9 cellular contexts compared by ENCODE assay signal in the genomic region with DNA sequence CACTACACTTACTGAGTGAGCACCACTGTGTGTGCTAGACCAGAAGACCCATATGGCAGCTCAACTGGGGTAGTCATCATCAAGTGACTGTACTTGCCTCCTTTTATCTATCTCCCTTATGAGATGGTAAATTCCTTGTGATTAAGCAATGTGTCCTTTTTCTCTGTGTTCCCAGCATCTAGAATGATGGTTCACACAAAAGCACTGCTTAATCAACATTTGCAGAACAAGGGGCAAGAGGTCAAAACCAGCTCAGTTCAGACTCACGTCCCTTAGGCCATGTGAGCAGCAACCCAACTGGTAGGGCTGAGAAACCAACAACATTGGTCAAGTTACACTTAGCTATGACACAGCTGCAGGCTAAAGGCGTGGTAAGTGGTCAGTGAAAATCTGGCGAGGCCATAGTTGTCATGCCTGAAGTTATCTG. TPM values are rescaled to one million over a fixed set of nuclear protein-coding genes. Genes with fewer than 3 reads are reported as not detected.
DNase-seq lines count a peak whose midpoint lies in the region; ATAC-seq and TF ChIP-seq lines count a peak whose summit lies in the region.
"Had no signal": no experiment of that assay in that cellular context is flagged by ENCODE, and none has a peak within 500 bp of the region (broad histone marks: within the 10 kb centered on the region; RNA-seq: fewer than 3 reads in every experiment).

No MANE protein-coding gene starts in this region.

- H3K27ac Mint-ChIP-seq in activated CD8-positive, alpha-beta T cell treated with anti-CD3 and anti-CD28 coated beads, Interleukin-2, amount 10 ng/mL, durations not matched to agents 7 days and 5 days: no peak overlapping the region

- H3K9me3 ChIP-seq in PC-9 (ENCODE audit: insufficient read depth, low read depth) (no peaks in the 10 kb centered on the region), osteoblast (ENCODE audit: low read depth, low read length) (no peaks in the 10 kb centered on the region)

- peaks cover 25% of the 10 kb centered on the region for H3F3A ChIP-seq in PC-9 (ENCODE audit: insufficient read depth, low read depth)

- H3K9me3 Mint-ChIP-seq in activated CD8-positive, alpha-beta T cell treated with anti-CD3 and anti-CD28 coated beads, Interleukin-2, amount 10 ng/mL, durations not matched to agents 7 days and 5 days (ENCODE audit: insufficient read depth): no peaks in the 10 kb centered on the region

- H3K27me3 Mint-ChIP-seq in activated CD8-positive, alpha-beta T cell treated with anti-CD3 and anti-CD28 coated beads, Interleukin-2, amount 10 ng/mL, durations not matched to agents 7 days and 5 days (ENCODE audit: low read depth): peaks cover 2% of the 10 kb centered on the region

- H3K36me3 ChIP-seq in PC-9 (ENCODE audit: low read depth) (no peaks in the 10 kb centered on the region), osteoblast (ENCODE audit: insufficient read depth, low read length) (peaks cover 60% of the 10 kb centered on the region)

- no peak overlapping the region for H3K4me3 Mint-ChIP-seq in activated CD8-positive, alpha-beta T cell treated with anti-CD3 and anti-CD28 coated beads, Interleukin-2, amount 10 ng/mL, durations not matched to agents 7 days and 5 days

- H3K4me3 ChIP-seq in PC-9: no peak overlapping the region
- H3K4me3 ChIP-seq in osteoblast (ENCODE audit: insufficient read depth, low read length): no peak overlapping the region

- POLR2A ChIA-PET in PC-9 (lab: Charles Lee; ENCODE audit: unreplicated experiment): interaction anchor here (0.5 to 0.7 kb wide), 5 partner anchors 9 to 214 kb away, joined by 3 to 8 read pairs (median 3); no protein-coding TSS in a partner anchor
- POLR2A ChIA-PET in activated CD8-positive, alpha-beta T cell treated with anti-CD3 and anti-CD28 coated beads, Interleukin-2, amount 10 ng/mL, durations not matched to agents 7 days and 5 days (lab: Charles Lee): no interaction called here

- no peak for TF ChIP-seq CTCF in PC-9 (conservative IDR thresholded peaks at IDR 0.05)
- no peak for TF ChIP-seq CTCF in osteoblast (IDR thresholded peaks at IDR 0.05; ENCODE audit: extremely low read depth, low read depth, low read length)

- peak overlapping the region; percentile 65 for H3K27ac ChIP-seq in PC-9
- peak overlapping the region; percentile 96 for H3K27ac ChIP-seq in osteoblast (ENCODE audit: low read depth, low read length)
- H3K27ac ChIP-seq: HL-60 had no signal

- H3K27me3 ChIP-seq in PC-9 (ENCODE audit: insufficient read depth, low read depth) (no peaks in the 10 kb centered on the region), osteoblast (ENCODE audit: insufficient read depth, low read length) (no peaks in the 10 kb centered on the region)

- H3K4me2 ChIP-seq in PC-9 (peak overlapping the region; percentile 52), osteoblast (ENCODE audit: insufficient read depth, low read length) (peak overlapping the region; percentile 24)

- peaks cover 70% of the 10 kb centered on the region for H3K79me2 ChIP-seq in PC-9 (ENCODE audit: low read depth)
- H3K79me2 ChIP-seq in osteoblast (ENCODE audit: insufficient read depth, low read length): peaks cover 100% of the 10 kb centered on the region

- H2AFZ ChIP-seq in PC-9 (no peak overlapping the region), osteoblast (ENCODE audit: low read length) (no peak overlapping the region)

- no peaks in the 10 kb centered on the region for H3K36me3 Mint-ChIP-seq in activated CD8-positive, alpha-beta T cell treated with anti-CD3 and anti-CD28 coated beads, Interleukin-2, amount 10 ng/mL, durations not matched to agents 7 days and 5 days (ENCODE audit: low read depth)

- H3K9me2 ChIP-seq in PC-9 (ENCODE audit: insufficient read depth): no peaks in the 10 kb centered on the region; the same call in 1 of the 2 replicates

- H4K20me1 ChIP-seq in PC-9 (ENCODE audit: insufficient read depth) (no peaks in the 10 kb centered on the region; the same call in 1 of the 2 replicates), osteoblast (ENCODE audit: insufficient read depth, low read length) (peaks cover 32% of the 10 kb centered on the region)

- ATAC-seq in HG03280 (IDR thresholded peaks at IDR 0.05; ENCODE audit: unreplicated experiment) (no peak), HG02870 (IDR thresholded peaks at IDR 0.05; ENCODE audit: unreplicated experiment) (no peak)
- no peak for ATAC-seq in activated CD8-positive, alpha-beta T cell treated with anti-CD3 and anti-CD28 coated beads, Interleukin-2, amount 10 ng/mL, durations not matched to agents 7 days and 5 days

- intact Hi-C loops in PC-9 (cut with micrococcal nuclease; ENCODE audit: unreplicated experiment): loop anchor here (1.0 to 2.0 kb wide), 2 partner anchors 16 to 63 kb away; no protein-coding TSS in a partner anchor

- peaks cover 15% of the 10 kb centered on the region for H3K4me1 Mint-ChIP-seq in activated CD8-positive, alpha-beta T cell treated with anti-CD3 and anti-CD28 coated beads, Interleukin-2, amount 10 ng/mL, durations not matched to agents 7 days and 5 days (ENCODE audit: low read depth)

- DNase-seq in EL (peak; percentile 100), PC-9 (peak; percentile 76 to 98), fibroblast of gingiva (ENCODE audit: low read depth) (peak; percentile 98), osteoblast (ENCODE audit: insufficient read length, low spot score, missing footprints) (peak; percentile 93), NCI-H510A (lab: John Stamatoyannopoulos, UW) (no peak)
- no peak for DNase-seq in activated CD8-positive, alpha-beta T cell treated with anti-CD3 and anti-CD28 coated beads, Interleukin-2, amount 10 ng/mL, durations not matched to agents 7 days and 5 days

- CTCF ChIA-PET in PC-9 (lab: Charles Lee): interaction anchor here (0.9 kb wide), 1 partner anchor 63 kb away, joined by 4 read pairs; no protein-coding TSS in a partner anchor
- CTCF ChIA-PET in activated CD8-positive, alpha-beta T cell treated with anti-CD3 and anti-CD28 coated beads, Interleukin-2, amount 10 ng/mL, durations not matched to agents 7 days and 5 days (lab: Charles Lee): interaction anchor here (2.2 kb wide), 1 partner anchor 9 kb away, joined by 9 read pairs; the partner anchor contains the start of gene TRAM2

- no TSS peak for BruUV-seq in PC-9 (replicated peaks; lab: Mats Ljungman, UMichigan)

- H3K4me1 ChIP-seq in PC-9 (replicated peaks; ENCODE audit: insufficient read depth) (peaks cover 32% of the 10 kb centered on the region), osteoblast (ENCODE audit: insufficient read depth, low read length) (peaks cover 84% of the 10 kb centered on the region)

RNA-seq across cellular contexts. Expression of gene TRAM2, which starts 10.0 kb away (rescaled TPM):
- total RNA-seq in PC-9 (2021) (28.1 and 40.9 TPM in 2 replicates), osteoblast (129 and 155 TPM in 2 replicates)
- 1 to 10 TPM; 1.4 TPM for total RNA-seq in activated CD8-positive, alpha-beta T cell treated with anti-CD3 and anti-CD28 coated beads, Interleukin-2, amount 10 ng/mL, durations not matched to agents 7 days and 5 days

Comparison
In these comparisons a context has a peak if more than half of its experiments do, and no peak if none do; other contexts are left out.
1. DNase-seq: peak in EL (single experiment), PC-9 (2 of 2), fibroblast of gingiva (single experiment) and osteoblast (single experiment); none in activated CD8-positive, alpha-beta T cell treated with anti-CD3 and anti-CD28 coated beads, Interleukin-2, amount 10 ng/mL, durations not matched to agents 7 days and 5 days (single experiment) and NCI-H510A (single experiment).
2. RNA of gene TRAM2, which starts 10.0 kb away (total RNA-seq): 129 to 155 TPM in osteoblast and 28.1 to 40.9 TPM in PC-9; 1.4 TPM in activated CD8-positive, alpha-beta T cell treated with anti-CD3 and anti-CD28 coated beads, Interleukin-2, amount 10 ng/mL, durations not matched to agents 7 days and 5 days; every median in the first group is over 10 times any median in the second.